In genomic region chr3:140276698-140277097, GRCh38 we compare ENCODE assay signal across 9 cellular contexts.
DNase-seq lines count a peak whose midpoint lies in the region; ATAC-seq, FAIRE-seq and TF ChIP-seq lines count a peak whose summit lies in the region.
"Had no signal": no experiment of that assay in that cellular context is flagged by ENCODE, and none has a peak within 500 bp of the region (broad histone marks: within the 10 kb centered on the region; RNA-seq: fewer than 3 reads in every experiment).

No MANE protein-coding gene starts in this region.

- H3K36me3 ChIP-seq in astrocyte (ENCODE audit: insufficient read depth, low read length), result no peaks in the 10 kb centered on the region

- H3K4me3 ChIP-seq in astrocyte (ENCODE audit: insufficient read depth, low read depth, low read length), result no peak overlapping the region

- FAIRE-seq in astrocyte (lab: Jason Lieb, UNC), result no peak

- peaks cover 6% of the 10 kb centered on the region for H3K4me1 Mint-ChIP-seq in astrocyte (ENCODE audit: low read depth, unreplicated experiment)

- peak; percentile 19 for TF ChIP-seq CTCF in astrocyte (IDR thresholded peaks at IDR 0.05; ENCODE audit: insufficient read depth, low read depth, low read length)

- peaks cover 4% of the 10 kb centered on the region for H3K27me3 ChIP-seq in astrocyte (ENCODE audit: insufficient read depth, low read length)

- DNase-seq in DMS79 (lab: John Stamatoyannopoulos, UW) (peak; percentile 21), LHCN-M2 (ENCODE audit: low read depth) (peak; percentile 30), astrocyte (ENCODE audit: low read depth) (no peak), medulla oblongata (ENCODE audit: extremely low spot score) (peak; percentile 27), ecto neural progenitor cell (ENCODE audit: low spot score) (no peak)
- no peak for DNase-seq in effector CD8-positive, alpha-beta T cell (lab: John Stamatoyannopoulos, UW)
- DNase-seq: activated T-cell treated with anti-CD3 and anti-CD28 coated beads, Interleukin-2, amount 50 U/mL, for 72 hours had no signal

- peaks cover 9% of the 10 kb centered on the region for H3K36me3 Mint-ChIP-seq in astrocyte (ENCODE audit: low read depth, unreplicated experiment)

- no peaks in the 10 kb centered on the region for H3K9me3 Mint-ChIP-seq in astrocyte (ENCODE audit: unreplicated experiment)
- H3K9me3 Mint-ChIP-seq: activated T-cell treated with anti-CD3 and anti-CD28 coated beads, Interleukin-2, amount 50 U/mL, for 72 hours had no signal

- ATAC-seq in GM19452 (IDR thresholded peaks at IDR 0.05; ENCODE audit: unreplicated experiment), result no peak
- ATAC-seq in GM21717 (IDR thresholded peaks at IDR 0.05; ENCODE audit: unreplicated experiment), result no peak
- ATAC-seq: activated T-cell treated with anti-CD3 and anti-CD28 coated beads, Interleukin-2, amount 50 U/mL, for 72 hours had no signal

- H3K4me1 ChIP-seq in astrocyte (ENCODE audit: insufficient read depth, low read length), result peaks cover 6% of the 10 kb centered on the region

- H3K9ac ChIP-seq in astrocyte (ENCODE audit: low read length), result no peak overlapping the region

- H3K9me3 ChIP-seq in astrocyte (ENCODE audit: insufficient read depth, low read depth, low read length), result no peaks in the 10 kb centered on the region

- H3K27ac ChIP-seq in astrocyte (ENCODE audit: low read depth, low read length), result no peak overlapping the region

- peaks cover 3% of the 10 kb centered on the region for H3K27me3 Mint-ChIP-seq in astrocyte (ENCODE audit: low read depth, unreplicated experiment)

- no peaks in the 10 kb centered on the region for H4K20me1 ChIP-seq in astrocyte (ENCODE audit: insufficient read depth, low read length)

- H3K79me2 ChIP-seq in astrocyte (ENCODE audit: insufficient read depth, low read length), result no peaks in the 10 kb centered on the region

- H3K4me2 ChIP-seq in astrocyte (ENCODE audit: low read length), result no peak overlapping the region

- no peak overlapping the region for H3K27ac Mint-ChIP-seq in astrocyte (ENCODE audit: unreplicated experiment)
- H3K27ac Mint-ChIP-seq: activated T-cell treated with anti-CD3 and anti-CD28 coated beads, Interleukin-2, amount 50 U/mL, for 72 hours had no signal

- no peak overlapping the region for H2AFZ ChIP-seq in astrocyte (ENCODE audit: low read depth, low read length)

- no peak overlapping the region for H3K4me3 Mint-ChIP-seq in astrocyte (ENCODE audit: unreplicated experiment)
- H3K4me3 Mint-ChIP-seq: activated T-cell treated with anti-CD3 and anti-CD28 coated beads, Interleukin-2, amount 50 U/mL, for 72 hours had no signal

Comparison
In these comparisons a context has a peak if more than half of its experiments do, and no peak if none do; other contexts are left out.
1. DNase-seq: peak in DMS79 (single experiment), LHCN-M2 (single experiment) and medulla oblongata (single experiment); none in astrocyte (single experiment), ecto neural progenitor cell (single experiment) and effector CD8-positive, alpha-beta T cell (single experiment).